Comparison of ENCODE assay signal across 8 cellular contexts in genomic region chr16:58629681-58630640, GRCh38. TPM values are rescaled to one million over a fixed set of nuclear protein-coding genes. Genes with fewer than 3 reads are reported as not detected.
DNase-seq lines count a peak whose midpoint lies in the region; ATAC-seq, FAIRE-seq and TF ChIP-seq lines count a peak whose summit lies in the region.

Gene CNOT1, minus strand, starts transcription at chr16:58629826. Its CDS starts 30,489 bp downstream, at chr16:58599337.

- intact Hi-C loops in natural killer cell (cut with micrococcal nuclease) = no loop called here

- no peaks in the 10 kb centered on the region for H3F3A ChIP-seq in Loucy (ENCODE audit: low read depth)

- FAIRE-seq in H54 (lab: Jason Lieb, UNC) = peak; percentile 96

- no peaks in the 10 kb centered on the region for H3K27me3 Mint-ChIP-seq in natural killer cell (ENCODE audit: low read depth in 2 of 2)

- H3K9me3 Mint-ChIP-seq in natural killer cell = no peaks in the 10 kb centered on the region

- H2AFZ ChIP-seq in Loucy (ENCODE audit: low read length) = peak within 1 kb of the TSS; percentile 93

- H3K4me1 Mint-ChIP-seq in natural killer cell = peaks cover 33 to 42% of the 10 kb centered on the region in 2 donors

- H3K27ac Mint-ChIP-seq in natural killer cell = peak within 1 kb of the TSS; percentile 100

- H3K4me3 ChIP-seq in Loucy (ENCODE audit: low read length, poor library complexity, severe bottlenecking) = peak within 1 kb of the TSS; percentile 80

- DNase-seq in EL = peak; percentile 100
- DNase-seq in H54 (ENCODE audit: insufficient read length, low spot score) = peak; percentile 90
- DNase-seq in activated T-helper 9 cell treated with anti-CD3 and anti-CD28 coated beads, Interleukin-2, amount 50 U/mL, for 16 hours (ENCODE audit: low read depth) = peak; percentile 95
- peak; percentile 99 for DNase-seq in fibroblast of peridontal ligament (ENCODE audit: extremely low read depth)
- peak; percentile 99 for DNase-seq in natural killer cell
- DNase-seq in stimulated activated naive CD4-positive, alpha-beta T cell treated with Interleukin-2 at 50 U/mL for 16 hours (lab: John Stamatoyannopoulos, UW) = peak; percentile 98

- TF ChIP-seq CTCF in Loucy (conservative IDR thresholded peaks at IDR 0.05; ENCODE audit: low read length) = no peak
- TF ChIP-seq CTCF in natural killer cell (IDR thresholded peaks at IDR 0.05) = no peak

- peaks cover 45% of the 10 kb centered on the region for H4K20me1 ChIP-seq in Loucy (ENCODE audit: insufficient read depth, low read length, poor library complexity, severe bottlenecking)

- H3K9ac ChIP-seq in Loucy (ENCODE audit: low read depth, low read length, poor library complexity, severe bottlenecking) = peak within 1 kb of the TSS; percentile 98

- H3K4me3 Mint-ChIP-seq in natural killer cell = peak within 1 kb of the TSS; percentile 98

- H3K79me2 ChIP-seq in Loucy (ENCODE audit: insufficient read depth, low read length) = peaks cover 47% of the 10 kb centered on the region

- TF ChIP-seq POLR2A in H54 (IDR thresholded peaks at IDR 0.05; ENCODE audit: low read depth, low read length) (peak; percentile 63), Raji (IDR thresholded peaks at IDR 0.05; ENCODE audit: insufficient read depth, low read depth, low read length) (peak; percentile 73)

- H3K27me3 ChIP-seq in Loucy (ENCODE audit: insufficient read depth, low read length, poor library complexity, severe bottlenecking) = peaks cover 6% of the 10 kb centered on the region

- no peaks in the 10 kb centered on the region for H3K9me2 ChIP-seq in Loucy (replicated peaks; ENCODE audit: low read depth, low read length)

- H3K4me2 ChIP-seq in Loucy (ENCODE audit: low read depth, low read length, poor library complexity, severe bottlenecking) = peak within 1 kb of the TSS; percentile 95

- H3K9me3 ChIP-seq in Loucy (ENCODE audit: insufficient read depth, low read depth, low read length) = no peaks in the 10 kb centered on the region

- no peaks in the 10 kb centered on the region; the same call in 1 of the 2 replicates for H3K36me3 ChIP-seq in Loucy (ENCODE audit: insufficient read depth, low read length)

- peaks cover 24% of the 10 kb centered on the region for H3K4me1 ChIP-seq in Loucy (ENCODE audit: insufficient read depth, low read length, poor library complexity, severe bottlenecking)

- no peaks in the 10 kb centered on the region for H3K36me3 Mint-ChIP-seq in natural killer cell

- ATAC-seq in natural killer cell = peak; percentile 77 to 91 (median 81)

RNA-seq across cellular contexts. Expression of gene CNOT1, which starts in this region (rescaled TPM):
- total RNA-seq in natural killer cell = 100 to 1,000 TPM; 242 to 275 (median 249) TPM

Comparison
In these comparisons a context has a peak if more than half of its experiments do, and no peak if none do; other contexts are left out.
1. Peak in every context shown above with its lines: DNase-seq, ATAC-seq and H3K4me3 ChIP-seq.